8 cellular contexts compared by ENCODE assay signal in the genomic region with DNA sequence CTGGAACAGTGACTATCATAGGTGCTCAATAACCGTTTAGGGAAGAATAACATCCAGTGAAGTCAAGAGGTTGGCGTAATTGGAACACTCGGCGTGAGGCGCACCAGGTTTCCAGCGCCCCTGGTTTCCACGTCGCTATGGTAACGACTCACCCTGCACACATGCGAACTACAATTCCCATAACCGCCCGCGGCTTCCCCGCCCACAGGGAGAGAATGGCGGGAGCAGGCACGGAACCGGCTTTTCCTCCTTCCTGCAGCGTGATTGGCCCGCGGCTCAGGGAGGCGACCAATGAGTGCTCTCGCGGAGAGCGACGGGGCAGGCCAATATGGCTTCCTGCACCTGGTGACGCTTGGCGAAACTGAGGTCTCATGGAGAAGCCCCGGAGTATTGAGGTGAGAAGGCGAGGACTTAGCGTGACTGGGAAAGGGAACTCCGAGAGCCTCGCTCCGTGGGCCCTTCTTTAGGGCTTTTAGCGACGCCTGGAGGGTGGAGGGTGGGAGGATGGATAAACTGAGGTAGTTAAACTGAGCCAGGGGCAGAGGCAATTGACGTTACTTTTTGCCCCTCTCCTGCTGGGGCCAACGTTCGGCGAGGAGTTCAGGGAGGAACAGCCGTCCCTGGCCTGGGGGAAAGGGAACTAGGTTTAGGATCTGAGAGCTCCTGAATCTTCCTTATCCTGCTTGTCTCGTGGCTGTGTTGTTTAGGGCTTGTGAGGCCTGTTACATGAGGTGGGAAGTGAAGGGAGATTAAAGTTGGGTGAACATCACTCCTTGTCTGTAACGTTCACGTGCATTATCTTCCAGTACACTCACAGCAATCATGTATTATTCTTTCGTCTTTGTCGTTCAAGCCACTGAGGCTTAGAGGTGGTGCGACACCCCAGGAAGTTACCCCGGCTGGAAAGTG. TPM values are rescaled to one million over a fixed set of nuclear protein-coding genes. Genes with fewer than 3 reads are reported as not detected.
A peak's percentile ranks its signal among the peaks of the same experiment; 100 is the strongest.
DNase-seq lines count a peak whose midpoint lies in the region; ATAC-seq lines count a peak whose summit lies in the region.

Gene L3MBTL2 (plus strand): TSS at position 321 of the 909 bp plus-strand sequence. CDS start 51 bp downstream, at position 372.

- H3K4me2 ChIP-seq in BLaER1 = peak within 1 kb of the TSS; percentile 89

- H3K36me3 ChIP-seq in BLaER1 = peaks cover 10% of the 10 kb centered on the region

- peak; percentile 99 for DNase-seq in NCI-H69 (lab: John Stamatoyannopoulos, UW)
- DNase-seq in activated CD4-positive, alpha-beta T cell treated with anti-CD3 and anti-CD28 coated beads, Interleukin-2, amount 10 ng/mL, durations not matched to agents 7 days and 5 days = peak; percentile 99
- peak; percentile 77 for DNase-seq in cortex of kidney (lab: John Stamatoyannopoulos, UW)
- peak; percentile 97 to 98 for DNase-seq in left colon
- peak; percentile 99 for DNase-seq in stimulated activated CD4-positive, alpha-beta T cell treated with anti-CD3 and anti-CD28 coated beads, Interleukin-1b, Interleukin-23, amount 100 ng/mL, for 48 hours

- POLR2A ChIA-PET in activated CD4-positive, alpha-beta T cell treated with anti-CD3 and anti-CD28 coated beads, Interleukin-2, amount 10 ng/mL, durations not matched to agents 7 days and 5 days (lab: Charles Lee) = no interaction called here

- H3K9me3 ChIP-seq in BLaER1 = no peaks in the 10 kb centered on the region

- H3K9me3 Mint-ChIP-seq in activated CD4-positive, alpha-beta T cell treated with anti-CD3 and anti-CD28 coated beads, Interleukin-2, amount 10 ng/mL, durations not matched to agents 7 days and 5 days = no peaks in the 10 kb centered on the region

- peak within 1 kb of the TSS; percentile 96 for H3K4me3 Mint-ChIP-seq in activated CD4-positive, alpha-beta T cell treated with anti-CD3 and anti-CD28 coated beads, Interleukin-2, amount 10 ng/mL, durations not matched to agents 7 days and 5 days

- CTCF ChIA-PET in activated CD4-positive, alpha-beta T cell treated with anti-CD3 and anti-CD28 coated beads, Interleukin-2, amount 10 ng/mL, durations not matched to agents 7 days and 5 days (lab: Charles Lee) = no interaction called here

- H3K9ac ChIP-seq in BLaER1 = peak within 1 kb of the TSS; percentile 84

- H3K27me3 ChIP-seq in BLaER1 = no peaks in the 10 kb centered on the region

- ATAC-seq in GM19328 (IDR thresholded peaks at IDR 0.05; ENCODE audit: unreplicated experiment) = peak; percentile 94
- peak; percentile 94 for ATAC-seq in HG03520 (IDR thresholded peaks at IDR 0.05; ENCODE audit: unreplicated experiment)
- peak; percentile 100 for ATAC-seq in left colon

- H3K27ac Mint-ChIP-seq in activated CD4-positive, alpha-beta T cell treated with anti-CD3 and anti-CD28 coated beads, Interleukin-2, amount 10 ng/mL, durations not matched to agents 7 days and 5 days = peak within 1 kb of the TSS; percentile 94

- H3K4me1 Mint-ChIP-seq in activated CD4-positive, alpha-beta T cell treated with anti-CD3 and anti-CD28 coated beads, Interleukin-2, amount 10 ng/mL, durations not matched to agents 7 days and 5 days = peaks cover 28% of the 10 kb centered on the region

- H3K4me3 ChIP-seq in BLaER1 = peak within 1 kb of the TSS; percentile 82

- peaks cover 10% of the 10 kb centered on the region for H3K36me3 Mint-ChIP-seq in activated CD4-positive, alpha-beta T cell treated with anti-CD3 and anti-CD28 coated beads, Interleukin-2, amount 10 ng/mL, durations not matched to agents 7 days and 5 days (ENCODE audit: low read depth)

- peaks cover 22% of the 10 kb centered on the region for H3K27me3 Mint-ChIP-seq in activated CD4-positive, alpha-beta T cell treated with anti-CD3 and anti-CD28 coated beads, Interleukin-2, amount 10 ng/mL, durations not matched to agents 7 days and 5 days

- no peaks in the 10 kb centered on the region for H4K20me1 ChIP-seq in BLaER1

- H3K4me1 ChIP-seq in BLaER1 = peaks cover 12% of the 10 kb centered on the region

- H3K27ac ChIP-seq in BLaER1 = peak within 1 kb of the TSS; percentile 84

- intact Hi-C loops in left colon (cut with DNase I, micrococcal nuclease) = no loop called here

RNA-seq across cellular contexts. Expression of gene L3MBTL2, which starts in this region (rescaled TPM):
- total RNA-seq in activated CD4-positive, alpha-beta T cell treated with anti-CD3 and anti-CD28 coated beads, Interleukin-2, amount 10 ng/mL, durations not matched to agents 7 days and 5 days = 10 to 100 TPM; 37.0 to 37.2 TPM
- 10 to 100 TPM; 16.1 to 18.9 TPM for total RNA-seq in left colon

Comparison
In these comparisons a context has a peak if more than half of its experiments do, and no peak if none do; other contexts are left out.
1. Peak in every context shown above with its lines: DNase-seq, ATAC-seq, H3K4me3 ChIP-seq and H3K27ac ChIP-seq.